9 cellular contexts compared by ENCODE assay signal in the genomic region with DNA sequence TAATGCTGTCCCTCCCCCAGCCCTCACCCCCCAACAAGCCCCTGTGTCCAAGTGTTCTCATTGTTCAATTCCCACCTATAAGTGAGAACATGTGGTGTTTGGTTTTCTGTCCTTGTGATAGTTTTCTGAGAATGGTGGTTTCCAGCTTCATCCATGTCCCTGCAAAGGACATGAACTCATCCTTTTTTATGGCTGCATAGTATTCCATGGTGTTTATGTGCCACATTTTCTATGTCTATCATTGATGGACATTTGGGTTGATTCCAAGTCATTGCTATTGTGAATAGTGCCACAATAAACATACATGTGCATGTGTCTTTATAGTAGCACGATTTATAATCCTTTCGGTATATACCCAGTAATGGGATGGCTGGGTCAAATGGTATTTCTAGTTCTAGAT. TPM values are rescaled to one million over a fixed set of nuclear protein-coding genes. Genes with fewer than 3 reads are reported as not detected.
"Had no signal": no experiment of that assay in that cellular context is flagged by ENCODE, and none has a peak within 500 bp of the region (broad histone marks: within the 10 kb centered on the region; RNA-seq: fewer than 3 reads in every experiment).

No MANE protein-coding gene starts in this region.

RNA-seq across cellular contexts. Expression of a gene that starts 17.9 kb away (rescaled TPM):
- total RNA-seq: stomach, thyroid gland, tibial nerve, transverse colon, upper lobe of right lung, ureter, urinary bladder, uterus, vagina had no signal
